11 cellular contexts compared by ENCODE assay signal in genomic region chr5:172690258-172691075, GRCh38. TPM values are rescaled to one million over a fixed set of nuclear protein-coding genes. Genes with fewer than 3 reads are reported as not detected.
DNase-seq lines count a peak whose midpoint lies in the region; ATAC-seq and TF ChIP-seq lines count a peak whose summit lies in the region.
"Had no signal": no experiment of that assay in that cellular context is flagged by ENCODE, and none has a peak within 500 bp of the region (broad histone marks: within the 10 kb centered on the region; RNA-seq: fewer than 3 reads in every experiment).

No MANE protein-coding gene starts in this region.

- H3K4me3 ChIP-seq in SK-N-SH (ENCODE audit: low read depth in 2 of 2, low read length in 1 of 2) (no peak overlapping the region), prostate gland (no peak overlapping the region), foreskin fibroblast (ENCODE audit: low read depth in 1 of 2, low read length in 2 of 2) (no peak overlapping the region)
- H3K4me3 ChIP-seq: HAP-1 had no signal

- peak; percentile 16 for DNase-seq in SK-N-SH
- no peak for DNase-seq in prostate gland (ENCODE audit: low spot score)
- DNase-seq in GOT3 (lab: John Stamatoyannopoulos, UW) = no peak
- DNase-seq in T1000 (lab: John Stamatoyannopoulos, UW) = no peak
- DNase-seq in foreskin fibroblast = no peak
- DNase-seq: DMS153, NCI-H1092 treated with DMSO at 0.1 percent for 48 hours had no signal

- H2AFZ ChIP-seq in SK-N-SH (ENCODE audit: low read depth) = no peak overlapping the region

- CTCF ChIA-PET in SK-N-SH (lab: Yijun Ruan, JAX) = no interaction called here

- no peak for TF ChIP-seq EP300 in SK-N-SH (IDR thresholded peaks at IDR 0.05; ENCODE audit: borderline replicate concordance in 1 of 2, low read depth in 1 of 2, low read length in 1 of 2)

- no peak for TF ChIP-seq CTCF in SK-N-SH (IDR thresholded peaks at IDR 0.05)
- TF ChIP-seq CTCF in prostate gland (IDR thresholded peaks at IDR 0.05) = no peak
- no peak for TF ChIP-seq CTCF in foreskin fibroblast (IDR thresholded peaks at IDR 0.05; ENCODE audit: low read depth, low read length)

- no peak for TF ChIP-seq POLR2A in prostate gland (IDR thresholded peaks at IDR 0.05)

- no peaks in the 10 kb centered on the region for H3K27me3 ChIP-seq in SK-N-SH (ENCODE audit: insufficient read depth)
- no peaks in the 10 kb centered on the region for H3K27me3 ChIP-seq in prostate gland (replicated peaks; ENCODE audit: insufficient read depth)

- no peaks in the 10 kb centered on the region for H4K20me1 ChIP-seq in SK-N-SH (ENCODE audit: insufficient read depth)

- H3K9ac ChIP-seq in SK-N-SH = no peak overlapping the region

- H3K36me3 ChIP-seq in SK-N-SH (replicated peaks in 1 of 2; ENCODE audit: control insufficient read depth in 1 of 2, insufficient read depth in 2 of 2, low read length in 1 of 2) = no peaks in the 10 kb centered on the region
- no peaks in the 10 kb centered on the region for H3K36me3 ChIP-seq in prostate gland
- H3K36me3 ChIP-seq: HAP-1 had no signal

- H3K9me2 ChIP-seq in SK-N-SH = no peaks in the 10 kb centered on the region

- H3F3A ChIP-seq in SK-N-SH (replicated peaks; ENCODE audit: insufficient read depth) = no peaks in the 10 kb centered on the region

- intact Hi-C loops in prostate gland (cut with DNase I) = no loop called here

- no peaks in the 10 kb centered on the region for H3K79me2 ChIP-seq in SK-N-SH (ENCODE audit: insufficient read depth)

- H3K27ac ChIP-seq in SK-N-SH (ENCODE audit: low read depth in 2 of 2, low read length in 1 of 2) (no peak overlapping the region), prostate gland (peak overlapping the region; percentile 54 to 57)

- ATAC-seq in SK-N-SH treated with all-trans-retinoic acid at 6 μM for 48 hours (no peak), GM19463 (IDR thresholded peaks at IDR 0.05; ENCODE audit: unreplicated experiment) (peak; percentile 63), HG03469 (IDR thresholded peaks at IDR 0.05; ENCODE audit: unreplicated experiment) (peak; percentile 36)

- H3K4me2 ChIP-seq in SK-N-SH = no peak overlapping the region

- TF ChIP-seq RAD21 in SK-N-SH (IDR thresholded peaks at IDR 0.05; ENCODE audit: low read length) = no peak

- H3K9me3 ChIP-seq in SK-N-SH = no peaks in the 10 kb centered on the region
- H3K9me3 ChIP-seq in prostate gland = no peaks in the 10 kb centered on the region
- H3K9me3 ChIP-seq: HAP-1 had no signal

- 93% methylated on average over 17 of the region's 24 CpGs for WGBS in SK-N-SH (ENCODE audit: low lambda C conversion rate)
- WGBS in prostate gland = 82% methylated on average over 24 of the region's 24 CpGs

- POLR2A ChIA-PET in SK-N-SH (lab: Yijun Ruan, JAX) = no interaction called here

- peaks cover 0 to 24% of the 10 kb centered on the region in 2 experiments; a peak in 2 of 4 replicates for H3K4me1 ChIP-seq in SK-N-SH (ENCODE audit: control insufficient read depth in 1 of 2, insufficient read depth in 2 of 2, low read depth in 1 of 2, low read length in 1 of 2)
- H3K4me1 ChIP-seq in prostate gland (replicated peaks) = peaks cover 10% of the 10 kb centered on the region
- H3K4me1 ChIP-seq: HAP-1 had no signal

TF ChIP-seq in SK-N-SH, 30 proteins besides CTCF, POLR2A, EP300 and RAD21:
- no peak for TF ChIP-seq RCOR1 (IDR thresholded peaks at IDR 0.05; ENCODE audit: low read length)
- no peak for TF ChIP-seq ELF1 (IDR thresholded peaks at IDR 0.05)
- TF ChIP-seq FOXM1 (IDR thresholded peaks at IDR 0.05; ENCODE audit: low read depth) = no peak
- TF ChIP-seq, protein P1, sequence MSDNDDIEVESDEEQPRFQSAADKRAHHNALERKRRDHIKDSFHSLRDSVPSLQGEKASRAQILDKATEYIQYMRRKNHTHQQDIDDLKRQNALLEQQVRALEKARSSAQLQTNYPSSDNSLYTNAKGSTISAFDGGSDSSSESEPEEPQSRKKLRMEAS (IDR thresholded peaks at IDR 0.05; ENCODE audit: low read depth) = no peak
- TF ChIP-seq, protein P2, sequence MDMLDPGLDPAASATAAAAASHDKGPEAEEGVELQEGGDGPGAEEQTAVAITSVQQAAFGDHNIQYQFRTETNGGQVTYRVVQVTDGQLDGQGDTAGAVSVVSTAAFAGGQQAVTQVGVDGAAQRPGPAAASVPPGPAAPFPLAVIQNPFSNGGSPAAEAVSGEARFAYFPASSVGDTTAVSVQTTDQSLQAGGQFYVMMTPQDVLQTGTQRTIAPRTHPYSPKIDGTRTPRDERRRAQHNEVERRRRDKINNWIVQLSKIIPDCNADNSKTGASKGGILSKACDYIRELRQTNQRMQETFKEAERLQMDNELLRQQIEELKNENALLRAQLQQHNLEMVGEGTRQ (IDR thresholded peaks at IDR 0.05; ENCODE audit: borderline replicate concordance, low read depth, low read length) = no peak
- no peak for TF ChIP-seq JUND (IDR thresholded peaks at IDR 0.05)
- no peak for TF ChIP-seq SIN3A (IDR thresholded peaks at IDR 0.05; ENCODE audit: borderline replicate concordance, low read depth, low read length)
- TF ChIP-seq REST (IDR thresholded peaks at IDR 0.05; ENCODE audit: low read depth, low read length) = no peak

TF ChIP-seq in SK-N-SH treated with all-trans-retinoic acid at 6 μM for 48 hours, 23 proteins besides CTCF, POLR2A, EP300 and RAD21:
- TF ChIP-seq SNAI2 (CRISPR knock-in tag; IDR thresholded peaks at IDR 0.05) = no peak
- TF ChIP-seq, protein P3, sequence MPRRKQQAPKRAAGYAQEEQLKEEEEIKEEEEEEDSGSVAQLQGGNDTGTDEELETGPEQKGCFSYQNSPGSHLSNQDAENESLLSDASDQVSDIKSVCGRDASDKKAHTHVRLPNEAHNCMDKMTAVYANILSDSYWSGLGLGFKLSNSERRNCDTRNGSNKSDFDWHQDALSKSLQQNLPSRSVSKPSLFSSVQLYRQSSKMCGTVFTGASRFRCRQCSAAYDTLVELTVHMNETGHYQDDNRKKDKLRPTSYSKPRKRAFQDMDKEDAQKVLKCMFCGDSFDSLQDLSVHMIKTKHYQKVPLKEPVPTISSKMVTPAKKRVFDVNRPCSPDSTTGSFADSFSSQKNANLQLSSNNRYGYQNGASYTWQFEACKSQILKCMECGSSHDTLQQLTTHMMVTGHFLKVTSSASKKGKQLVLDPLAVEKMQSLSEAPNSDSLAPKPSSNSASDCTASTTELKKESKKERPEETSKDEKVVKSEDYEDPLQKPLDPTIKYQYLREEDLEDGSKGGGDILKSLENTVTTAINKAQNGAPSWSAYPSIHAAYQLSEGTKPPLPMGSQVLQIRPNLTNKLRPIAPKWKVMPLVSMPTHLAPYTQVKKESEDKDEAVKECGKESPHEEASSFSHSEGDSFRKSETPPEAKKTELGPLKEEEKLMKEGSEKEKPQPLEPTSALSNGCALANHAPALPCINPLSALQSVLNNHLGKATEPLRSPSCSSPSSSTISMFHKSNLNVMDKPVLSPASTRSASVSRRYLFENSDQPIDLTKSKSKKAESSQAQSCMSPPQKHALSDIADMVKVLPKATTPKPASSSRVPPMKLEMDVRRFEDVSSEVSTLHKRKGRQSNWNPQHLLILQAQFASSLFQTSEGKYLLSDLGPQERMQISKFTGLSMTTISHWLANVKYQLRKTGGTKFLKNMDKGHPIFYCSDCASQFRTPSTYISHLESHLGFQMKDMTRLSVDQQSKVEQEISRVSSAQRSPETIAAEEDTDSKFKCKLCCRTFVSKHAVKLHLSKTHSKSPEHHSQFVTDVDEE (CRISPR knock-in tag; IDR thresholded peaks at IDR 0.05) = no peak
- TF ChIP-seq OSR1 (CRISPR knock-in tag; IDR thresholded peaks at IDR 0.05) = no peak
TF ChIP-seq in SK-N-SH treated with all-trans-retinoic acid at 6 μM for 48 hours: peak in this region for 0.

RNA-seq across cellular contexts. Expression of gene NEURL1B, which starts 49.4 kb away (rescaled TPM):
- 2.2 and 2.8 TPM in 2 replicates for polyA plus RNA-seq in SK-N-SH (2012; rRNA removed)
- 1.8 and 2.8 TPM in 2 replicates for polyA plus RNA-seq in SK-N-SH (2012; cell fraction: cytosol; rRNA removed)
- polyA plus RNA-seq in SK-N-SH (2012; cell fraction: nucleus; rRNA removed) = 6.2 and 7.7 TPM in 2 replicates
- 10 to 100 TPM; 23.9 to 39.9 TPM for total RNA-seq in prostate gland

Comparison
In these comparisons a context has a peak if more than half of its experiments do, and no peak if none do; other contexts are left out.
1. H3K27ac ChIP-seq: peak in prostate gland (2 of 2); none in SK-N-SH (0 of 2).